In the genomic region with DNA sequence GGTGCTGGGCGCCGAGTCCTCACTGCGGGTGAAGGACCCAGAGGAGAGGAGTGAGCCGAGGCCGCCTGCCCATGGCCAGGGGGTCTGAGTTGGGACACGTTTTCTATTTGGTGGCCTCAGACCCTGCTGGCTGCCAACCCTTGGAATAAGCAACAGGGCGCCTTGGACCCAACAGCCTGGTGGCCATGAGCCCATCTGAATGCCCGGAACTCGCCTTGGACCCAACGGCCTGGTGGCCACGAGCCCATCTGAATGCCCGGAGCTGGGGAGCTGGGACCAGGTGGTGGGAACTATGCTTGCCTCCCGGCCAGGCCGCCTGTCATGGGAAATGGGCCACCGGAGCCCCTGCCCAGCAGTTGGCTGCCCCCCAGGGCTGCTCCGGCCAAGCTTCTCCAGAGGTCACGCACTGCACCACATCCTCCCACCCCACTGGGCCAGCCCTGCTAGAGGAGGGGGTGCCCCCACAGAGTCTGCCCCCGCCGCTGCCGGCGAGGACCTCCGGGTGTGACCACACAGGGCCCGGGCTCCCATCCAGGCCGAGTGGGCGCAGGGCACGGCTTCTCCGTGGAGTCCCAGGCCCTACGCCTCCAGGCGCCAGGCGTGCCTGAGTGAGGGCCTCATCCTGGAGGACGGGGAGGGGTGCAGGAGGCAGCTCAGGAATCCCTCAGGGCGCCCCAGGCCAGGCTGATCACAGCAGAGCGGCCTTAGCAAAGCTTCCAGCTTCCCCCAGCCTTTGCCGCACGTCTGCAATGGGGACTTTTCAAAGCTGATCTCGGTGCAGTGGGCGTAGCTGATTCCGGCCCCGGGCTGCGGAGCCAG, we compare ENCODE assay signal across 7 cellular contexts.
DNase-seq lines count a peak whose midpoint lies in the region; ATAC-seq, FAIRE-seq and TF ChIP-seq lines count a peak whose summit lies in the region.
"Not testable (repeated sequence)": the region's sequence is repeated elsewhere in the genome, so short reads cannot be mapped to it uniquely, and the experiment has no call there.

No MANE protein-coding gene starts in this region.

- H3K4me1 Mint-ChIP-seq in brain; naive thymus-derived CD4-positive, alpha-beta T cell: not testable (repeated sequence)

- 14 to 33% (median 20%) methylated on average over 33 to 40 of the region's 40 CpGs for WGBS in psoas muscle, 3 donors

- not testable (repeated sequence) for H3K27me3 ChIP-seq in naive thymus-derived CD4-positive, alpha-beta T cell (ENCODE audit: control insufficient read depth in 2 of 2, insufficient read depth in 2 of 2, low read length in 2 of 2)
- peaks cover 0 to 17% (median 8%) of the 10 kb centered on the region in 3 donors for H3K27me3 ChIP-seq in psoas muscle (ENCODE audit: insufficient read depth in 3 of 3, low read length in 2 of 3)

- ATAC-seq in SK-N-SH treated with all-trans-retinoic acid at 6 μM for 48 hours (peak; percentile 30; the same call in 2 of the 3 replicates), psoas muscle (peak in 3 of 4 donors; percentile 25 to 50 (median 34))
- ATAC-seq in naive thymus-derived CD4-positive, alpha-beta T cell: peak; percentile 18

- H3K4me3 Mint-ChIP-seq in brain: peak overlapping the region in 1 of 5 experiments; percentile 28
- H3K4me3 Mint-ChIP-seq in naive thymus-derived CD4-positive, alpha-beta T cell: not testable (repeated sequence)

- H3K36me3 ChIP-seq in kidney (ENCODE audit: control insufficient read depth in 1 of 2, insufficient read depth in 2 of 2, low read length in 2 of 2); naive thymus-derived CD4-positive, alpha-beta T cell (ENCODE audit: control insufficient read depth in 2 of 3, insufficient read depth in 3 of 3, low read length in 3 of 3); psoas muscle (ENCODE audit: insufficient read depth in 1 of 2, low read depth in 1 of 2): not testable (repeated sequence)

- not testable (repeated sequence) for H3K9me3 ChIP-seq in kidney (ENCODE audit: control insufficient read depth in 1 of 2, low read length in 2 of 2); naive thymus-derived CD4-positive, alpha-beta T cell (ENCODE audit: control insufficient read depth in 2 of 3, low read length in 3 of 3); psoas muscle

- H3K27ac ChIP-seq in kidney (ENCODE audit: low read depth in 2 of 2, low read length in 2 of 2); naive thymus-derived CD4-positive, alpha-beta T cell (ENCODE audit: low read depth, low read length); psoas muscle: not testable (repeated sequence)

- H3K36me3 Mint-ChIP-seq in brain; naive thymus-derived CD4-positive, alpha-beta T cell: not testable (repeated sequence)

- CTCF ChIA-PET in naive thymus-derived CD4-positive, alpha-beta T cell (lab: Charles Lee): not testable (repeated sequence)

- not testable (repeated sequence) for TF ChIP-seq CTCF in GM20000 (IDR thresholded peaks at IDR 0.05; ENCODE audit: extremely low read depth, missing control alignments); brain (conservative IDR thresholded peaks at IDR 0.05); foreskin fibroblast (IDR thresholded peaks at IDR 0.05; ENCODE audit: low read depth, low read length); kidney (IDR thresholded peaks at IDR 0.05; ENCODE audit: borderline replicate concordance, extremely low read depth, insufficient read depth); psoas muscle (IDR thresholded peaks at IDR 0.05)

- H3K27me3 Mint-ChIP-seq in brain; naive thymus-derived CD4-positive, alpha-beta T cell: not testable (repeated sequence)

- peak; percentile 34 for DNase-seq in GM20000 (ENCODE audit: low spot score)
- peak; percentile 26 to 51 for DNase-seq in foreskin fibroblast
- DNase-seq in kidney: peak; percentile 76
- DNase-seq in naive thymus-derived CD4-positive, alpha-beta T cell; psoas muscle: not testable (repeated sequence)

- H3K9ac ChIP-seq in kidney (ENCODE audit: low read length in 2 of 2): not testable (repeated sequence)

- H3K4me1 ChIP-seq in kidney (ENCODE audit: control insufficient read depth in 1 of 2, insufficient read depth in 1 of 2, low read depth in 1 of 2, low read length in 2 of 2); naive thymus-derived CD4-positive, alpha-beta T cell (ENCODE audit: control insufficient read depth in 2 of 2, insufficient read depth in 2 of 2, low read length in 2 of 2); psoas muscle: not testable (repeated sequence)

- peak overlapping the region in 3 of 5 experiments; percentile 66 to 94 (median 71) for H3K27ac Mint-ChIP-seq in brain
- not testable (repeated sequence) for H3K27ac Mint-ChIP-seq in naive thymus-derived CD4-positive, alpha-beta T cell

- H3K9me3 Mint-ChIP-seq in brain: peaks cover 5 to 15% (median 10%) of the 10 kb centered on the region in 5 experiments
- not testable (repeated sequence) for H3K9me3 Mint-ChIP-seq in naive thymus-derived CD4-positive, alpha-beta T cell

- not testable (repeated sequence) for H3K4me3 ChIP-seq in foreskin fibroblast (ENCODE audit: low read depth in 1 of 2, low read length in 2 of 2); kidney (ENCODE audit: low read length in 2 of 2); naive thymus-derived CD4-positive, alpha-beta T cell (ENCODE audit: low read length); psoas muscle

- intact Hi-C loops in kidney (cut with DNase I); naive thymus-derived CD4-positive, alpha-beta T cell (cut with micrococcal nuclease); psoas muscle (cut with DNase I): not testable (repeated sequence)

- not testable (repeated sequence) for FAIRE-seq in kidney (lab: Jason Lieb, UNC)

- POLR2A ChIA-PET in naive thymus-derived CD4-positive, alpha-beta T cell (lab: Charles Lee): not testable (repeated sequence)
